ENCODE assay signal across 8 cellular contexts in the genomic region with DNA sequence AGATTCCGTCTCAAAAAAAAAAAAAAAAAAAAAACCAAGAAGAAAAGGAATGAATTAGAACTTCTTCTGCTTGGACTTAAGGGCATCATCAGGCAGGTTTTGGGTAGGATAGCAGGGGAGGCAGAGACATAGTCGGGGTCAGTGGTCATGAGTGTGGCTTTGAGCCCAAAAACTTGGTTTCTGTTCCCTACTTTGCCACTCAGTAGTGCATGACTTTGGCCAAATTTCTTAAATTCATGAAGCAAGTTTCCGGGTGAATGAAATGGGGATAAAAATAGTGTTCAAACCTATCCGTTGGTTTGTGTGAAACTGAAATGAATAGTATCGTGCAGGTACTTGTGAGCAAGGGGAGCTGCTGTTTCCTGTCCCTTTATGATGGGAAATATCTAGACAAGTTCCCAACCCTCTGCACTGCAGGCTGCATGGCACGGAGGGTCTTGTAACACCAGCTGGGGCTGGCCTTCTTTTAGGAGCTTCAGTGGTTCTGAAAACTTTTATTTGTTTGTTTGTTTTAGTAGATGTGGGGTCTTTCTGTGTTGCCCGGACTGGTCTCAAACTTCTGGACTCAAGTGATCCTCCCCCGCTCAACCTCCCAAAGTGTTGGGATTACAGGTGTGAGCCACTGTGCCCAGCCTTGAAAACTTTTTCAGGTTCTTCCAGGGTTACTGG. TPM values are rescaled to one million over a fixed set of nuclear protein-coding genes. Genes with fewer than 3 reads are reported as not detected.
DNase-seq lines count a peak whose midpoint lies in the region; ATAC-seq lines count a peak whose summit lies in the region.

No MANE protein-coding gene starts in this region.

- H3K4me3 Mint-ChIP-seq in T-helper 1 cell treated with Interleukin-12 subunit alpha and Interleukin-12 subunit beta and Interleukin-4 antibody, amounts not matched to agents 30 μg/mL and 1 μg/mL, for 36 hours, result peak overlapping the region; percentile 46
- peak overlapping the region; percentile 99 for H3K4me3 Mint-ChIP-seq in activated T-helper 17 cell treated with anti-CD3 and anti-CD28 coated beads, Interleukin-2, amount 50 U/mL, for 72 hours

- no peaks in the 10 kb centered on the region for H3K9me3 Mint-ChIP-seq in T-helper 1 cell treated with Interleukin-12 subunit alpha and Interleukin-12 subunit beta and Interleukin-4 antibody, amounts not matched to agents 30 μg/mL and 1 μg/mL, for 36 hours
- no peaks in the 10 kb centered on the region for H3K9me3 Mint-ChIP-seq in activated T-helper 17 cell treated with anti-CD3 and anti-CD28 coated beads, Interleukin-2, amount 50 U/mL, for 72 hours

- DNase-seq in T-helper 1 cell (no peak), medulla oblongata (ENCODE audit: extremely low spot score) (peak; percentile 63), DMS79 treated with DMSO at 0.1 percent for 48 hours (lab: John Stamatoyannopoulos, UW) (no peak), AG20443 (ENCODE audit: low spot score) (no peak)

- peak; percentile 46 for ATAC-seq in HG03378 (IDR thresholded peaks at IDR 0.05; ENCODE audit: unreplicated experiment)
- peak; percentile 3 for ATAC-seq in activated T-helper 17 cell treated with anti-CD3 and anti-CD28 coated beads, Interleukin-2, amount 50 U/mL, for 72 hours (replicated peaks)
- ATAC-seq in HG02970 (IDR thresholded peaks at IDR 0.05; ENCODE audit: low FRiP score, unreplicated experiment), result no peak

- peaks cover 54% of the 10 kb centered on the region for H3K36me3 Mint-ChIP-seq in T-helper 1 cell treated with Interleukin-12 subunit alpha and Interleukin-12 subunit beta and Interleukin-4 antibody, amounts not matched to agents 30 μg/mL and 1 μg/mL, for 36 hours (ENCODE audit: low read depth)
- peaks cover 94% of the 10 kb centered on the region for H3K36me3 Mint-ChIP-seq in activated T-helper 17 cell treated with anti-CD3 and anti-CD28 coated beads, Interleukin-2, amount 50 U/mL, for 72 hours (ENCODE audit: low read depth)

- no peaks in the 10 kb centered on the region for H3K27me3 Mint-ChIP-seq in T-helper 1 cell treated with Interleukin-12 subunit alpha and Interleukin-12 subunit beta and Interleukin-4 antibody, amounts not matched to agents 30 μg/mL and 1 μg/mL, for 36 hours (ENCODE audit: low read depth)
- no peaks in the 10 kb centered on the region for H3K27me3 Mint-ChIP-seq in activated T-helper 17 cell treated with anti-CD3 and anti-CD28 coated beads, Interleukin-2, amount 50 U/mL, for 72 hours

- peaks cover 55% of the 10 kb centered on the region for H3K4me1 Mint-ChIP-seq in T-helper 1 cell treated with Interleukin-12 subunit alpha and Interleukin-12 subunit beta and Interleukin-4 antibody, amounts not matched to agents 30 μg/mL and 1 μg/mL, for 36 hours (ENCODE audit: low read depth)
- peaks cover 46% of the 10 kb centered on the region for H3K4me1 Mint-ChIP-seq in activated T-helper 17 cell treated with anti-CD3 and anti-CD28 coated beads, Interleukin-2, amount 50 U/mL, for 72 hours

- H3K27ac Mint-ChIP-seq in T-helper 1 cell treated with Interleukin-12 subunit alpha and Interleukin-12 subunit beta and Interleukin-4 antibody, amounts not matched to agents 30 μg/mL and 1 μg/mL, for 36 hours, result peak overlapping the region; percentile 87
- H3K27ac Mint-ChIP-seq in activated T-helper 17 cell treated with anti-CD3 and anti-CD28 coated beads, Interleukin-2, amount 50 U/mL, for 72 hours, result peak overlapping the region; percentile 88

RNA-seq across cellular contexts. Expression of a gene that starts 18.4 kb away (rescaled TPM):
- 1,000 to 10,000 TPM in 1 of 2 donors, 100 to 1,000 TPM in 1; 823 to 2,912 TPM for total RNA-seq in activated T-helper 17 cell treated with anti-CD3 and anti-CD28 coated beads, Interleukin-2, amount 50 U/mL, for 72 hours

RNA-seq across cellular contexts. Expression of a gene that starts 54.5 kb away (rescaled TPM):
- total RNA-seq in activated T-helper 17 cell treated with anti-CD3 and anti-CD28 coated beads, Interleukin-2, amount 50 U/mL, for 72 hours, result 10 to 100 TPM; 49.6 to 52.1 TPM

RNA-seq across cellular contexts. Expression of a gene that starts 57.9 kb away (rescaled TPM):
- over 10,000 TPM in 1 of 2 donors, 1,000 to 10,000 TPM in 1; 5,547 to 22,796 TPM for total RNA-seq in activated T-helper 17 cell treated with anti-CD3 and anti-CD28 coated beads, Interleukin-2, amount 50 U/mL, for 72 hours

RNA-seq across cellular contexts. Expression of a gene that starts 58.5 kb away (rescaled TPM):
- total RNA-seq in activated T-helper 17 cell treated with anti-CD3 and anti-CD28 coated beads, Interleukin-2, amount 50 U/mL, for 72 hours, result 10 to 100 TPM; 18.0 to 20.1 TPM
